Comparison of ENCODE assay signal across 23 cellular contexts in the genomic region with DNA sequence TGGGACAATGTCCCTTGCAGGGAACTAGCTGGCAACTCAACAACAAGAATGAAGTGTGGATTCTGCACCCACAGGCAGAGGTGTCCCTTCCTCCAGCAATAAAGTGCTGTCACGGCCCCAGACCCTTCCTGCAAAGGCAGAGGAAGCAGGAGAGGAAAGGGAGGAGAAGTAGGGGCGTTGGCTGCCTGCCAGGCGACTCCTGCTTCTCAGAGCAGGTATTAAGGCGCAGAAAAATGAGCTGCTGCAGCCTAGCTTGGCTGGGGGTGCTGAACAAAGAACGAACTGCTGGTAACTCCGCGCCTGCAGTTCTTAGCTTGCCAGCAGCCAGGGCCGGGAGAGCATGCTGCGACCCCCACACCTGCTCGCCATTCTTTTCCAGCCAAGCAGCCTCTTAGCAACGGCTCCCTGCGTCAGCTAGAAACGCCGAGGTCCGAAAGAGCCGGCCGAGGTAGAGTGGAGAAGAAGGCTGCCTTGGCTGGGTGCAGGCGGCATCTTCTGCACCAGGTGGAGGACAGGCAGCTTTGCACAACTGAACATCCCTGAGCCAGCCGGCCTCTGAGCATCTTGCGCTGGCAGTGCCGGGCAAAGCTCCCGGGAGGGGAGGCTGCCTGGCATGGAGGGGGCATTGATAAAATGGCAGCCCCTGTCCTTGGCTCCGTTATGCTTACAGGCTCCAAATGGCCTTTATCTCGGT.
DNase-seq lines count a peak whose midpoint lies in the region; ATAC-seq and TF ChIP-seq lines count a peak whose summit lies in the region.
"Had no signal": no experiment of that assay in that cellular context is flagged by ENCODE, and none has a peak within 500 bp of the region (broad histone marks: within the 10 kb centered on the region; RNA-seq: fewer than 3 reads in every experiment).

No MANE protein-coding gene starts in this region.

- TF ChIP-seq CTCF in left ventricle myocardium inferior (IDR thresholded peaks at IDR 0.05; ENCODE audit: borderline replicate concordance) (no peak), right atrium auricular region (IDR thresholded peaks at IDR 0.05) (no peak)

- intact Hi-C loops in left ventricle myocardium inferior (cut with micrococcal nuclease) = no loop called here

- no peaks in the 10 kb centered on the region for H3K36me3 ChIP-seq in left ventricle myocardium inferior
- H3K36me3 ChIP-seq in right atrium auricular region = no peaks in the 10 kb centered on the region
- H3K36me3 ChIP-seq: esophagus muscularis mucosa, gastroesophageal sphincter, thyroid gland had no signal

- no peak for ATAC-seq in GM21528 (IDR thresholded peaks at IDR 0.05; ENCODE audit: low FRiP score, unreplicated experiment)
- ATAC-seq: gastroesophageal sphincter had no signal

- H3K27me3 ChIP-seq in left ventricle myocardium inferior (ENCODE audit: low read depth) = peaks cover 34% of the 10 kb centered on the region
- no peaks in the 10 kb centered on the region for H3K27me3 ChIP-seq in right atrium auricular region
- H3K27me3 ChIP-seq: thyroid gland had no signal

- H3K27ac ChIP-seq in left ventricle myocardium inferior (replicated peaks) (no peak overlapping the region), right atrium auricular region (no peak overlapping the region), cingulate gyrus (ENCODE audit: low read depth, low read length) (peak overlapping the region; percentile 5)
- H3K27ac ChIP-seq: esophagus muscularis mucosa, gastroesophageal sphincter, thyroid gland, VCaP had no signal

- H3K4me3 ChIP-seq in left ventricle myocardium inferior (no peak overlapping the region), right atrium auricular region (no peak overlapping the region)
- H3K4me3 ChIP-seq: esophagus muscularis mucosa, gastroesophageal sphincter, thyroid gland had no signal

- H3K9me3 ChIP-seq in left ventricle myocardium inferior (replicated peaks) = no peaks in the 10 kb centered on the region
- H3K9me3 ChIP-seq in right atrium auricular region = no peaks in the 10 kb centered on the region
- H3K9me3 ChIP-seq: esophagus muscularis mucosa, gastroesophageal sphincter, thyroid gland had no signal

- H3K4me1 ChIP-seq in left ventricle myocardium inferior (peaks cover 33% of the 10 kb centered on the region), right atrium auricular region (peaks cover 0 to 30% of the 10 kb centered on the region in 2 donors)

- DNase-seq in left ventricle myocardium inferior = peak; percentile 20
- DNase-seq in right atrium auricular region (ENCODE audit: low spot score) = no peak
- peak; percentile 75 for DNase-seq in NCI-H2171 (lab: John Stamatoyannopoulos, UW)
- DNase-seq in activated naive CD4-positive, alpha-beta T cell treated with Interleukin-2 at 50 U/mL for 16 hours = no peak
- DNase-seq in kidney glomerular epithelial cell (lab: John Stamatoyannopoulos, UW) = no peak
- DNase-seq in MV-4-11 (lab: John Stamatoyannopoulos, UW) = no peak
- DNase-seq: activated CD4-positive, alpha-beta T cell treated with anti-CD3 and anti-CD28 coated beads, Interleukin-2, amount 50 U/mL, for 48 hours; activated gamma-delta T cell treated with Interleukin-2 at 50 U/mL for 16 hours; amygdala; CD4-positive, alpha-beta memory T cell; central memory CD4-positive, alpha-beta T cell; DND-41; effector CD4-positive, alpha-beta T cell; IMR-90; MM.1S; stimulated activated naive CD4-positive, alpha-beta T cell treated with Interleukin-2 at 50 U/mL for 16 hours; T-helper 1 cell had no signal

Comparison
In these comparisons a context has a peak if more than half of its experiments do, and no peak if none do; other contexts are left out.
1. DNase-seq: peak in left ventricle myocardium inferior (single experiment) and NCI-H2171 (single experiment); none in right atrium auricular region (single experiment), activated naive CD4-positive, alpha-beta T cell treated with Interleukin-2 at 50 U/mL for 16 hours (single experiment), kidney glomerular epithelial cell (single experiment) and MV-4-11 (single experiment).